Comparison of ENCODE assay signal across 12 cellular contexts in the genomic region with DNA sequence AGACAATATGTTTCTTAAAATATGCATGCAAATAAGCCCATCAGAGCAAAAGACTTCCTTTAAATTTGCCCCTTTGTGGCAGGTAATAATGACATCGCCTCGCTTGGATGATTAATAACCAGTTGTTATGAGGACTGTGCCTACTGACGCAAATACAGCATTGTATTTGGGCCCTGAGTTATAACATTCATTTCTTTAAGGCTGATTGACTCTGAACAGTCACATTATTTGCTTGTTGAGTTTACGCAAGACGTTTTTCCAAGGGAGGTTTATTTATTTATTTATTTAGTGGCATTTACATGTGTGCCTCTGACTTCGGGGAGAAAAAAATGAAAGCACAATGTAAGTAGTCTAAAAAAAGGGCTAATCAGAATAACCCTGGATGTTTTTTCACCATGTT.
DNase-seq lines count a peak whose midpoint lies in the region; ATAC-seq, FAIRE-seq and TF ChIP-seq lines count a peak whose summit lies in the region.
"Had no signal": no experiment of that assay in that cellular context is flagged by ENCODE, and none has a peak within 500 bp of the region (broad histone marks: within the 10 kb centered on the region; RNA-seq: fewer than 3 reads in every experiment).

No MANE protein-coding gene starts in this region.

- no peaks in the 10 kb centered on the region for H3K9me3 Mint-ChIP-seq in chondrocyte (ENCODE audit: low read depth)
- no peaks in the 10 kb centered on the region for H3K9me3 Mint-ChIP-seq in nephron
- H3K9me3 Mint-ChIP-seq: T-helper 1 cell treated with Interleukin-12 subunit alpha and Interleukin-12 subunit beta and Interleukin-4 antibody, amounts not matched to agents 30 μg/mL and 1 μg/mL, for 36 hours had no signal

- no peak for TF ChIP-seq CTCF in D721Med (IDR thresholded peaks at IDR 0.05; ENCODE audit: insufficient read depth, missing control alignments)
- no peak for TF ChIP-seq CTCF in chondrocyte (IDR thresholded peaks at IDR 0.05)
- no peak for TF ChIP-seq CTCF in nephron (IDR thresholded peaks at IDR 0.05; ENCODE audit: unreplicated experiment in 3 of 3)

- DNase-seq in D721Med (ENCODE audit: insufficient read length, low spot score) (no peak), NCI-H1417 treated with DMSO at 0.1 percent for 48 hours (lab: John Stamatoyannopoulos, UW) (peak; percentile 86), chondrocyte (ENCODE audit: low spot score) (no peak), middle frontal gyrus (ENCODE audit: extremely low spot score, low spot score) (no peak)
- DNase-seq: activated gamma-delta T cell treated with Interleukin-2 at 50 U/mL for 16 hours had no signal

- H3K27me3 Mint-ChIP-seq in chondrocyte (ENCODE audit: low read depth) = no peaks in the 10 kb centered on the region
- no peaks in the 10 kb centered on the region for H3K27me3 Mint-ChIP-seq in nephron (ENCODE audit: low read depth)
- H3K27me3 Mint-ChIP-seq: natural killer cell treated with Interleukin-12 subunit alpha and Interleukin-12 subunit beta and Interleukin-15 and Interleukin-18, amount 100 ng/mL, for 72 hours had no signal

- H3K4me3 Mint-ChIP-seq in chondrocyte (ENCODE audit: unreplicated experiment) (no peak overlapping the region), nephron (peak overlapping the region in 2 of 3 experiments; percentile 9 to 20)
- H3K4me3 Mint-ChIP-seq: natural killer cell treated with Interleukin-12 subunit alpha and Interleukin-12 subunit beta and Interleukin-15 and Interleukin-18, amount 100 ng/mL, for 72 hours; T-helper 1 cell treated with Interleukin-12 subunit alpha and Interleukin-12 subunit beta and Interleukin-4 antibody, amounts not matched to agents 30 μg/mL and 1 μg/mL, for 36 hours had no signal

- ATAC-seq in GM21528 (IDR thresholded peaks at IDR 0.05; ENCODE audit: low FRiP score, unreplicated experiment) (no peak), HG03460 (IDR thresholded peaks at IDR 0.05; ENCODE audit: unreplicated experiment) (no peak), HG02970 (IDR thresholded peaks at IDR 0.05; ENCODE audit: low FRiP score, unreplicated experiment) (no peak)
- ATAC-seq: foreskin keratinocyte; natural killer cell treated with Interleukin-12 subunit alpha and Interleukin-12 subunit beta and Interleukin-15 and Interleukin-18, amount 100 ng/mL, for 72 hours had no signal

- H3K4me1 Mint-ChIP-seq in chondrocyte (ENCODE audit: low read depth) (peaks cover 66% of the 10 kb centered on the region), nephron (peaks cover 15% of the 10 kb centered on the region)

- H3K36me3 Mint-ChIP-seq in chondrocyte (ENCODE audit: low read depth) (no peaks in the 10 kb centered on the region), nephron (ENCODE audit: low read depth) (no peaks in the 10 kb centered on the region)
- H3K36me3 Mint-ChIP-seq: natural killer cell treated with Interleukin-12 subunit alpha and Interleukin-12 subunit beta and Interleukin-15 and Interleukin-18, amount 100 ng/mL, for 72 hours had no signal

- H3K27ac Mint-ChIP-seq in chondrocyte (ENCODE audit: unreplicated experiment) = peak overlapping the region; percentile 89
- H3K27ac Mint-ChIP-seq in nephron = peak overlapping the region; percentile 4 to 73 (median 28)
- H3K27ac Mint-ChIP-seq: natural killer cell treated with Interleukin-12 subunit alpha and Interleukin-12 subunit beta and Interleukin-15 and Interleukin-18, amount 100 ng/mL, for 72 hours; T-helper 1 cell treated with Interleukin-12 subunit alpha and Interleukin-12 subunit beta and Interleukin-4 antibody, amounts not matched to agents 30 μg/mL and 1 μg/mL, for 36 hours had no signal

- FAIRE-seq in D721Med (lab: Jason Lieb, UNC) = peak; percentile 89
